ENCODE assay signal across 1 cellular context in the genomic region with DNA sequence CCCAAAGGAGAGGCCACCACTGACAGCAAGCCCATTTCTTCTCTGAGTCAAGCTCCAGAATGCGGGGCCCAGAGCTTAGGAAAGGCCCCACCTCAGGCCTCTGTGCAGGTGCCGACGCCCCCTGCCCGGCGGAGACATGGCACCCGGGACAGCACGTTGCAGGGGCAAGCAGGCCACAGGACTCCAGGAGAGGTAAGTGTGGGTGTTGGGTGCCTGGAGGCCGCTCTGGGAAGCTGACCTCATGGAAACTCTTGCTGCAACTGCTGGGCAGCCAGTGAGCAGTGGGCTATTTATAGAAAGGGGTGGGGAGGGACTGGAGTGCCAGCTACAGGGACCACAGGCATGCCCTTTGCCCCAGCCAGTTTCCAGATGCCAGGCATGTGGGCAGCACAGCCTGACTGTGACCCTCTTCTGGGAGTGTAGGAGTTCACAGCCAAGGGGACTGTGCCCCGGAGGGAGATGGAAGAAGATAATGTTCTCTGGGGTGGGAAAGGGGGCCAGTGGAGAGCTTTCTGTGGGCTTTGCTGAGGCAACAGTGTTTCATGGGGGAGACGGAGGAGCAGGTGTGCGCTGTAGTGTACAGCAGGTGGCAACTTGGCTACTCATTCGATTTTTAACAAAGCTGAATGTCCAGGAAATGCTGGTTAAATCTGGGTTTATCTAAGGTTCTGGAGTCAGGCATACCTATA.
TF ChIP-seq lines count a peak whose summit lies in the region.

No MANE protein-coding gene starts in this region.

TF ChIP-seq in WTC11, 78 proteins besides CTCF, POLR2A, EP300 and RAD21 (continued from another document):
- TF ChIP-seq JAZF1 (CRISPR knock-in tag; IDR thresholded peaks at IDR 0.05): no peak
TF ChIP-seq in WTC11: peak in this region for 0.
